In the genomic region with DNA sequence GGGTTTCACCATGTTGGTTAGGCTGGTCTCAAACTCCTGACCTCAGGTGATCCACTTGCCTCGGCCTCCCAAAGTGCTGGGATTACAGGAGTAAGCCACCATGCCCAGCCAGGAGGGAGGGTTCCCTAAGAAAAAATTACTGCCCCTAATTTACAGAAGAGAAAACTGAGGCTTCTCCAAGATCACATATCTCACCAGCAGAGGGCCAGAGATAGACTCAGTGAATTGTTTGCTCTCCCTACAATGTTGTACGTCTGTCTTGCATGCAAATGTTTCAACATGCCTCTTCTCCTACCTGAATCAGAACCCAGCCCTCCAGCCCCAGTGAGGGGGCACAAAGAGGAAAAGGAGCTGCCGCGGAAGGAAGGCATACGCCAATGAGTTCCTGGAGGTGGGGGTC, we compare ENCODE assay signal across 24 cellular contexts. TPM values are rescaled to one million over a fixed set of nuclear protein-coding genes. Genes with fewer than 3 reads are reported as not detected.
DNase-seq lines count a peak whose midpoint lies in the region; ATAC-seq, FAIRE-seq and TF ChIP-seq lines count a peak whose summit lies in the region.
"Had no signal": no experiment of that assay in that cellular context is flagged by ENCODE, and none has a peak within 500 bp of the region (broad histone marks: within the 10 kb centered on the region; RNA-seq: fewer than 3 reads in every experiment).

No MANE protein-coding gene starts in this region.

- in situ Hi-C loops in K562 (cut with MboI) = no loop called here

- TF ChIP-seq CTCF in 22Rv1 (IDR thresholded peaks at IDR 0.05) = peak; percentile 46
- TF ChIP-seq CTCF in GM12873 (IDR thresholded peaks at IDR 0.05; ENCODE audit: insufficient read depth, low read depth, low read length, missing control alignments) = peak; percentile 68
- TF ChIP-seq CTCF in LNCAP (IDR thresholded peaks at IDR 0.05) = peak; percentile 27
- 0 out of 6 replicates have a peak, but pooled peaks of 1 of the 3 experiments have one; percentile 16 for TF ChIP-seq CTCF in K562 (IDR thresholded peaks at IDR 0.05 in 2 of 3, conservative IDR thresholded peaks at IDR 0.05 in 1 of 3; ENCODE audit: insufficient read depth in 2 of 3, low read depth in 1 of 3, low read length in 3 of 3)

- H3K4me2 ChIP-seq in K562 (ENCODE audit: insufficient read depth, low read length) = no peak overlapping the region
- H3K4me2 ChIP-seq: A549 had no signal

- DNase-seq in K562 (ENCODE audit: extremely low read depth in 1 of 4, low spot score in 3 of 4) = no peak
- no peak for DNase-seq in NK-92 (lab: John Stamatoyannopoulos, UW; ENCODE audit: unreplicated experiment)
- no peak for DNase-seq in epidermal melanocyte (ENCODE audit: insufficient read length, low spot score)
- DNase-seq: activated CD4-positive, alpha-beta T cell treated with anti-CD3 and anti-CD28 coated beads, Interleukin-2, amount 50 U/mL, for 48 hours; activated naive CD4-positive, alpha-beta T cell; activated T-cell treated with anti-CD3 and anti-CD28 coated beads for 4 hours; central memory CD4-positive, alpha-beta T cell; GF-D8; left lung; mucosa of descending colon; NCI-H1092 treated with DMSO at 0.1 percent for 48 hours; NCI-H2081 treated with DMSO at 0.1 percent for 48 hours; SIG-M5; spleen; stimulated activated CD4-positive, alpha-beta T cell treated with anti-CD3 and anti-CD28 coated beads, Interleukin-4, amount 100 ng/mL, for 4 hours had no signal

- no TSS peak for BruUV-seq in K562 (replicated peaks; lab: Mats Ljungman, UMichigan)

- intact Hi-C loops in K562 (cut with micrococcal nuclease) = loop anchor here (10.0 kb wide), 1 partner anchor 553 kb away; a partner anchor contains a TSS

- no peak for ATAC-seq in K562
- ATAC-seq in GM21360 (IDR thresholded peaks at IDR 0.05; ENCODE audit: unreplicated experiment) = no peak
- no peak for ATAC-seq in GM19455 (IDR thresholded peaks at IDR 0.05; ENCODE audit: unreplicated experiment)
- ATAC-seq: A549, HCT116, left lung, mucosa of descending colon had no signal

- 0 out of 4 replicates have a peak, but pooled peaks of 1 of the 2 experiments have one; percentile 10 for TF ChIP-seq RAD21 in K562 (CRISPR knock-in tag; conservative IDR thresholded peaks at IDR 0.05 in 1 of 2, IDR thresholded peaks at IDR 0.05 in 1 of 2)

- H3K9me1 ChIP-seq in K562 (ENCODE audit: control insufficient read depth, insufficient read depth, low read length) = no peaks in the 10 kb centered on the region

- POLR2A ChIA-PET in K562 (lab: Yijun Ruan, JAX) = interaction anchor here (1.2 kb wide), 1 partner anchor 549 kb away, joined by 3 read pairs; no protein-coding TSS in a partner anchor

- H3K27me3 ChIP-seq in K562 (ENCODE audit: control insufficient read depth in 2 of 2, insufficient read depth in 2 of 2, low read length in 2 of 2) = peaks cover 12 to 43% of the 10 kb centered on the region in 2 experiments; a peak in 3 of 5 replicates

- H3K27ac ChIP-seq in 22Rv1 = no peak overlapping the region
- H3K27ac ChIP-seq in K562 (ENCODE audit: extremely low read depth, low read depth, low read length) = no peak overlapping the region
- H3K27ac ChIP-seq: A549, esophagus muscularis mucosa, left lung, spleen, WERI-Rb-1 had no signal

- H3K4me1 ChIP-seq in K562 (replicated peaks in 1 of 2; ENCODE audit: control insufficient read depth in 2 of 2, insufficient read depth in 2 of 2, low read length in 2 of 2) = peaks cover 0 to 7% of the 10 kb centered on the region in 2 experiments; a peak in 3 of 5 replicates
- H3K4me1 ChIP-seq: A549 had no signal

- CTCF ChIA-PET in K562 (lab: Yijun Ruan, JAX; ENCODE audit: low intra/inter-chr PET ratio) = interaction anchor here (1.1 kb wide), 1 partner anchor 12 kb away, joined by 3 read pairs; no protein-coding TSS in a partner anchor

- no peaks in the 10 kb centered on the region for H3K36me3 ChIP-seq in K562 (ENCODE audit: control insufficient read depth, insufficient read depth, low read length)
- H3K36me3 ChIP-seq: esophagus muscularis mucosa, left lung, spleen, WERI-Rb-1 had no signal

- no peak overlapping the region for H3K4me3 ChIP-seq in K562
- H3K4me3 ChIP-seq: A549, esophagus muscularis mucosa, left lung, mucosa of descending colon, spleen had no signal

- H3K9me3 ChIP-seq in K562 (replicated peaks; ENCODE audit: control insufficient read depth, insufficient read depth, low read depth, low read length) = no peaks in the 10 kb centered on the region
- H3K9me3 ChIP-seq: A549, esophagus muscularis mucosa, left lung, mucosa of descending colon had no signal

- FAIRE-seq in K562 (lab: Jason Lieb, UNC) = no peak
- FAIRE-seq: A549 had no signal

- WGBS in K562 (ENCODE audit: insufficient coverage, low coverage, missing lambda C conversion rate) = 19% methylated on average over 5 of the region's 5 CpGs

- no peak for TF ChIP-seq EP300 in K562 (IDR thresholded peaks at IDR 0.05; ENCODE audit: low read length)

- no peak overlapping the region for H3K9ac ChIP-seq in K562 (ENCODE audit: insufficient read depth in 1 of 2, low read depth in 2 of 2, low read length in 2 of 2)

- no peaks in the 10 kb centered on the region for H3K79me2 ChIP-seq in K562 (ENCODE audit: control insufficient read depth, insufficient read depth, low read length)

- TF ChIP-seq POLR2A in K562 (conservative IDR thresholded peaks at IDR 0.05) = no peak

- H4K20me1 ChIP-seq in K562 (replicated peaks; ENCODE audit: control insufficient read depth, insufficient read depth, low read length) = no peaks in the 10 kb centered on the region

- peak overlapping the region; percentile 38; the same call in 1 of the 2 replicates for H2AFZ ChIP-seq in K562 (ENCODE audit: low read depth, low read length)

TF ChIP-seq in K562, 482 proteins besides CTCF, POLR2A, EP300 and RAD21:
- TF ChIP-seq, protein P1, sequence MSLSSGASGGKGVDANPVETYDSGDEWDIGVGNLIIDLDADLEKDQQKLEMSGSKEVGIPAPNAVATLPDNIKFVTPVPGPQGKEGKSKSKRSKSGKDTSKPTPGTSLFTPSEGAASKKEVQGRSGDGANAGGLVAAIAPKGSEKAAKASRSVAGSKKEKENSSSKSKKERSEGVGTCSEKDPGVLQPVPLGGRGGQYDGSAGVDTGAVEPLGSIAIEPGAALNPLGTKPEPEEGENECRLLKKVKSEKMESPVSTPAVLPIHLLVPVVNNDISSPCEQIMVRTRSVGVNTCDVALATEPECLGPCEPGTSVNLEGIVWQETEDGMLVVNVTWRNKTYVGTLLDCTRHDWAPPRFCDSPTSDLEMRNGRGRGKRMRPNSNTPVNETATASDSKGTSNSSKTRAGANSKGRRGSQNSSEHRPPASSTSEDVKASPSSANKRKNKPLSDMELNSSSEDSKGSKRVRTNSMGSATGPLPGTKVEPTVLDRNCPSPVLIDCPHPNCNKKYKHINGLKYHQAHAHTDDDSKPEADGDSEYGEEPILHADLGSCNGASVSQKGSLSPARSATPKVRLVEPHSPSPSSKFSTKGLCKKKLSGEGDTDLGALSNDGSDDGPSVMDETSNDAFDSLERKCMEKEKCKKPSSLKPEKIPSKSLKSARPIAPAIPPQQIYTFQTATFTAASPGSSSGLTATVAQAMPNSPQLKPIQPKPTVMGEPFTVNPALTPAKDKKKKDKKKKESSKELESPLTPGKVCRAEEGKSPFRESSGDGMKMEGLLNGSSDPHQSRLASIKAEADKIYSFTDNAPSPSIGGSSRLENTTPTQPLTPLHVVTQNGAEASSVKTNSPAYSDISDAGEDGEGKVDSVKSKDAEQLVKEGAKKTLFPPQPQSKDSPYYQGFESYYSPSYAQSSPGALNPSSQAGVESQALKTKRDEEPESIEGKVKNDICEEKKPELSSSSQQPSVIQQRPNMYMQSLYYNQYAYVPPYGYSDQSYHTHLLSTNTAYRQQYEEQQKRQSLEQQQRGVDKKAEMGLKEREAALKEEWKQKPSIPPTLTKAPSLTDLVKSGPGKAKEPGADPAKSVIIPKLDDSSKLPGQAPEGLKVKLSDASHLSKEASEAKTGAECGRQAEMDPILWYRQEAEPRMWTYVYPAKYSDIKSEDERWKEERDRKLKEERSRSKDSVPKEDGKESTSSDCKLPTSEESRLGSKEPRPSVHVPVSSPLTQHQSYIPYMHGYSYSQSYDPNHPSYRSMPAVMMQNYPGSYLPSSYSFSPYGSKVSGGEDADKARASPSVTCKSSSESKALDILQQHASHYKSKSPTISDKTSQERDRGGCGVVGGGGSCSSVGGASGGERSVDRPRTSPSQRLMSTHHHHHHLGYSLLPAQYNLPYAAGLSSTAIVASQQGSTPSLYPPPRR (CRISPR knock-in tag; IDR thresholded peaks at IDR 0.05; ENCODE audit: borderline replicate concordance) = no peak
- peak in 1 of 2 experiments; percentile 40; a peak in 1 of 4 replicates for TF ChIP-seq KDM1A (IDR thresholded peaks at IDR 0.05)
- TF ChIP-seq BCOR (IDR thresholded peaks at IDR 0.05) = peak; percentile 40
- no peak for TF ChIP-seq ARNT (IDR thresholded peaks at IDR 0.05)

RNA-seq across cellular contexts. Expression of a gene that starts 48.3 kb away (rescaled TPM):
- 16.9 and 65.5 TPM in 2 replicates for total RNA-seq in K562 (2011; cell fraction: chromatin; rRNA removed; ENCODE audit: low replicate concordance)
- total RNA-seq in K562 (2011; cell fraction: nucleolus; rRNA removed) = 8.3 and 13.7 TPM in 2 replicates
- 27.2 and 42.5 TPM in 2 replicates for total RNA-seq in K562 (2011; cell fraction: nucleoplasm; rRNA removed)
- 14.8 and 18.7 TPM in 2 replicates for total RNA-seq in K562 (2014; rRNA removed)
- total RNA-seq in K562 (2014; rRNA removed; fragmentation: Illumina TruSeq; extraction: Trizol) = 31.6 and 35.0 TPM in 2 replicates
- 24.1 and 26.4 TPM in 2 replicates for total RNA-seq in K562 (2015; rRNA removed; fragmentation: Illumina TruSeq; extraction: Trizol)
- total RNA-seq in K562 (2021) = 26.7 and 27.4 TPM in 2 replicates
- 36.7 and 37.8 TPM in 2 replicates for polyA plus RNA-seq in K562 (2011; rRNA removed)
- 11.5 and 19.9 TPM in 2 replicates for polyA plus RNA-seq in K562 (2011; cell fraction: cytosol; rRNA removed)
- polyA plus RNA-seq in K562 (2011; cell fraction: nucleus; rRNA removed) = 12.5 and 19.9 TPM in 2 replicates
- polyA plus RNA-seq in K562 (2012) = 21.6 and 24.9 TPM in 2 replicates
- polyA plus RNA-seq in K562 (2014; fragmentation: Illumina TruSeq; extraction: Trizol) = 22.3 and 24.4 TPM in 2 replicates
- polyA plus RNA-seq in K562 (2014; fragmentation: Nextera tagmentation; extraction: Ambion mirVana) = 10 to 100 TPM; 14.8 to 17.8 TPM
- polyA plus RNA-seq in K562 (2014; rRNA removed) = 12.6 and 13.7 TPM in 2 replicates
- 67.2 and 88.0 TPM in 2 replicates for polyA minus RNA-seq in K562 (2011; rRNA and poly(A)+ RNA removed)
- polyA minus RNA-seq in K562 (2011; cell fraction: cytosol; rRNA and poly(A)+ RNA removed) = 27.7 and 36.7 TPM in 2 replicates
- polyA minus RNA-seq in K562 (2011; cell fraction: nucleus; rRNA and poly(A)+ RNA removed) = 11.0 and 29.5 TPM in 2 replicates
